In the genomic region with DNA sequence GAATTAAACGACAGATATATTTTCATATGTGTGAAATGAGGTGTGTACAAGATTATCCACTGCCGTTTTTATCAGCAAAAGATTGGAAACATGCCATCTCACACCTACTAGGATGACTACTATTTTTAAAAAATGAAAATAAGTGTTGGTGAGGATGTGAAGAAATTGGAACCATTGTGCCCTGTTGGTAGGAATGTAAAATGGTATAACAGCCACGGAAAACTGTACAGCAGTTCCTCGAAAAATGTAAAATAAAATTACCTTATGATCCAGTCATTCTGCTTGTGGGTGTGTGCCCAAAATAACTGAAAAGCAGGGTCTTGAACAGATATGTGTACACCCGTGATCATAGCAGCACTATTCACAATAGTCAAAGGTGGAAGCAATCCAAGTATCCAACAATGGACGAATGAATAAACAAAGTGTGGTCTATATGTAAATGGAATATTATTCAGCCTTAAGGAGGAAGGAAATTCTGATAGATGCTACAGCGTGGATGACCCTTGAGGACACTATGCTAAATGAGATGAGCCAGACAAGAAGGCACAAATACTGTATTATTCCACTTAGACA, we compare ENCODE assay signal across 29 cellular contexts. TPM values are rescaled to one million over a fixed set of nuclear protein-coding genes. Genes with fewer than 3 reads are reported as not detected.
DNase-seq lines count a peak whose midpoint lies in the region; ATAC-seq and TF ChIP-seq lines count a peak whose summit lies in the region.
"Had no signal": no experiment of that assay in that cellular context is flagged by ENCODE, and none has a peak within 500 bp of the region (broad histone marks: within the 10 kb centered on the region; RNA-seq: fewer than 3 reads in every experiment).

No MANE protein-coding gene starts in this region.

- intact Hi-C loops in tibial artery (cut with DNase I; ENCODE audit: low total_unique reads) (no loop called here), natural killer cell (cut with micrococcal nuclease) (loop anchor here (10.0 kb wide), 1 partner anchor 607 kb away; no protein-coding TSS in a partner anchor)

- DNase-seq in SK-N-SH (no peak), caudate nucleus (lab: John Stamatoyannopoulos, UW) (no peak), inferior parietal cortex (ENCODE audit: extremely low spot score) (peak; percentile 63), tibial artery (no peak), ecto neural progenitor cell (ENCODE audit: low spot score) (no peak), natural killer cell (no peak), HEK293T (ENCODE audit: extremely low spot score) (no peak)
- DNase-seq: activated CD4-positive, alpha-beta T cell treated with anti-CD3 and anti-CD28 coated beads for 36 hours; activated naive CD4-positive, alpha-beta T cell treated with Interleukin-2 at 50 U/mL for 16 hours; activated T-cell treated with anti-CD3 and anti-CD28 coated beads, Interleukin-2, amount 50 U/mL, for 4 hours; COR-L47; effector memory CD8-positive, alpha-beta T cell; esophagus squamous epithelium; GM23248; NCI-H1105 treated with DMSO at 0.1 percent for 48 hours; NCI-H2081; NCI-H446; posterior cingulate gyrus; SHP77 treated with DMSO at 0.1 percent for 48 hours; T-helper 1 cell had no signal

- peaks cover 13% of the 10 kb centered on the region for H3F3A ChIP-seq in SK-N-SH (replicated peaks; ENCODE audit: insufficient read depth)

- TF ChIP-seq EP300 in SK-N-SH (IDR thresholded peaks at IDR 0.05; ENCODE audit: borderline replicate concordance in 1 of 2, low read depth in 1 of 2, low read length in 1 of 2): no peak

- H3K9ac ChIP-seq in SK-N-SH: no peak overlapping the region
- H3K9ac ChIP-seq: GM23248 had no signal

- H2AFZ ChIP-seq in SK-N-SH (ENCODE audit: low read depth): no peak overlapping the region
- H2AFZ ChIP-seq: GM23248 had no signal

- H3K4me3 ChIP-seq in SK-N-SH (ENCODE audit: low read depth in 2 of 2, low read length in 1 of 2): no peak overlapping the region
- no peak overlapping the region for H3K4me3 ChIP-seq in tibial artery
- H3K4me3 ChIP-seq: esophagus squamous epithelium, GM23248, thoracic aorta had no signal

- ATAC-seq in SK-N-SH treated with all-trans-retinoic acid at 6 μM for 48 hours (no peak), natural killer cell (no peak)
- ATAC-seq: activated CD4-positive, alpha-beta T cell treated with anti-CD3 and anti-CD28 coated beads for 36 hours; activated T-cell treated with anti-CD3 and anti-CD28 coated beads, Interleukin-2, amount 50 U/mL, for 4 hours; effector memory CD8-positive, alpha-beta T cell; left lobe of liver; natural killer cell treated with Interleukin-12 subunit alpha and Interleukin-12 subunit beta and Interleukin-15 and Interleukin-18, amount 100 ng/mL, for 72 hours had no signal

- no peaks in the 10 kb centered on the region for H3K79me2 ChIP-seq in SK-N-SH (ENCODE audit: insufficient read depth)

- H3K36me3 ChIP-seq in SK-N-SH (replicated peaks in 1 of 2; ENCODE audit: control insufficient read depth in 1 of 2, insufficient read depth in 2 of 2, low read length in 1 of 2): no peaks in the 10 kb centered on the region
- no peaks in the 10 kb centered on the region for H3K36me3 ChIP-seq in tibial artery
- H3K36me3 ChIP-seq: esophagus squamous epithelium, thoracic aorta had no signal

- peaks cover 6 to 25% of the 10 kb centered on the region in 2 donors for H3K27me3 Mint-ChIP-seq in natural killer cell (ENCODE audit: low read depth in 2 of 2)
- H3K27me3 Mint-ChIP-seq: activated CD4-positive, alpha-beta T cell treated with anti-CD3 and anti-CD28 coated beads for 36 hours had no signal

- H3K4me1 ChIP-seq in SK-N-SH (ENCODE audit: control insufficient read depth in 1 of 2, insufficient read depth in 2 of 2, low read depth in 1 of 2, low read length in 1 of 2) (peaks cover 7 to 11% of the 10 kb centered on the region in 2 experiments; a peak in 3 of 4 replicates), tibial artery (peaks cover 0 to 46% (median 35%) of the 10 kb centered on the region in 4 donors)

- TF ChIP-seq CTCF in SK-N-SH (IDR thresholded peaks at IDR 0.05): peak; percentile 35; the same call in 1 of the 2 replicates
- TF ChIP-seq CTCF in tibial artery (IDR thresholded peaks at IDR 0.05): peak in 1 of 2 experiments; percentile 31
- TF ChIP-seq CTCF in natural killer cell (IDR thresholded peaks at IDR 0.05): no peak

- H3K27ac ChIP-seq in SK-N-SH (ENCODE audit: low read depth in 2 of 2, low read length in 1 of 2) (no peak overlapping the region), caudate nucleus (ENCODE audit: low read depth, low read length) (peak overlapping the region; percentile 29), tibial artery (peak overlapping the region; percentile 18 to 93)
- H3K27ac ChIP-seq: 22Rv1, esophagus squamous epithelium, GM23248, thoracic aorta had no signal

- H3K4me1 Mint-ChIP-seq in natural killer cell: peaks cover 6 to 10% of the 10 kb centered on the region in 2 donors

- H4K20me1 ChIP-seq in SK-N-SH (ENCODE audit: insufficient read depth): no peaks in the 10 kb centered on the region

- CTCF ChIA-PET in SK-N-SH (lab: Yijun Ruan, JAX) (interaction anchor here (1.2 to 7.0 kb wide), 2 partner anchors 33 to 179 kb away, joined by 6 to 79 read pairs; no protein-coding TSS in a partner anchor), HEK293T (lab: Yijun Ruan, JAX) (no interaction called here)

- H3K4me2 ChIP-seq in SK-N-SH: no peak overlapping the region

- H3K4me3 Mint-ChIP-seq in natural killer cell: no peak overlapping the region
- H3K4me3 Mint-ChIP-seq: activated CD4-positive, alpha-beta T cell treated with anti-CD3 and anti-CD28 coated beads for 36 hours; activated T-cell treated with anti-CD3 and anti-CD28 coated beads, Interleukin-2, amount 50 U/mL, for 4 hours; central memory CD8-positive, alpha-beta T cell; effector memory CD8-positive, alpha-beta T cell; mesothelial cell of epicardium; natural killer cell treated with Interleukin-12 subunit alpha and Interleukin-12 subunit beta and Interleukin-15 and Interleukin-18, amount 100 ng/mL, for 72 hours had no signal

- WGBS in SK-N-SH (ENCODE audit: low lambda C conversion rate): 67% methylated on average over 7 of the region's 7 CpGs

- TF ChIP-seq RAD21 in SK-N-SH (IDR thresholded peaks at IDR 0.05; ENCODE audit: low read length): no peak

- H3K9me3 ChIP-seq in SK-N-SH (no peaks in the 10 kb centered on the region), tibial artery (no peaks in the 10 kb centered on the region)
- H3K9me3 ChIP-seq: esophagus squamous epithelium, thoracic aorta had no signal

- no peaks in the 10 kb centered on the region for H3K9me3 Mint-ChIP-seq in natural killer cell
- H3K9me3 Mint-ChIP-seq: activated T-cell treated with anti-CD3 and anti-CD28 coated beads, Interleukin-2, amount 50 U/mL, for 4 hours; central memory CD8-positive, alpha-beta T cell; effector memory CD8-positive, alpha-beta T cell; natural killer cell treated with Interleukin-12 subunit alpha and Interleukin-12 subunit beta and Interleukin-15 and Interleukin-18, amount 100 ng/mL, for 72 hours had no signal

- POLR2A ChIA-PET in SK-N-SH (lab: Yijun Ruan, JAX): interaction anchor here (0.7 kb wide), 1 partner anchor 235 kb away, joined by 3 read pairs; no protein-coding TSS in a partner anchor
- POLR2A ChIA-PET in HEK293T (lab: Yijun Ruan, JAX): no interaction called here

- no peak overlapping the region for H3K27ac Mint-ChIP-seq in natural killer cell
- H3K27ac Mint-ChIP-seq: activated CD4-positive, alpha-beta T cell treated with anti-CD3 and anti-CD28 coated beads for 36 hours; effector memory CD8-positive, alpha-beta T cell; mesothelial cell of epicardium; natural killer cell treated with Interleukin-12 subunit alpha and Interleukin-12 subunit beta and Interleukin-15 and Interleukin-18, amount 100 ng/mL, for 72 hours had no signal

- no peaks in the 10 kb centered on the region for H3K9me2 ChIP-seq in SK-N-SH

- H3K27me3 ChIP-seq in SK-N-SH (ENCODE audit: insufficient read depth): no peaks in the 10 kb centered on the region
- no peaks in the 10 kb centered on the region for H3K27me3 ChIP-seq in tibial artery
- H3K27me3 ChIP-seq: esophagus squamous epithelium had no signal

- no peaks in the 10 kb centered on the region for H3K36me3 Mint-ChIP-seq in natural killer cell
- H3K36me3 Mint-ChIP-seq: mesothelial cell of epicardium; natural killer cell treated with Interleukin-12 subunit alpha and Interleukin-12 subunit beta and Interleukin-15 and Interleukin-18, amount 100 ng/mL, for 72 hours had no signal

TF ChIP-seq in SK-N-SH, 30 proteins besides CTCF, POLR2A, EP300 and RAD21 (continues in another document):
- no peak for TF ChIP-seq FOSL2 (IDR thresholded peaks at IDR 0.05; ENCODE audit: borderline replicate concordance, low read depth)
- TF ChIP-seq FOXJ3 (CRISPR knock-in tag; IDR thresholded peaks at IDR 0.05): no peak
- TF ChIP-seq MXI1 (IDR thresholded peaks at IDR 0.05; ENCODE audit: low read depth, low read length): no peak
- no peak for TF ChIP-seq RCOR1 (IDR thresholded peaks at IDR 0.05; ENCODE audit: low read length)
- TF ChIP-seq MEF2A (IDR thresholded peaks at IDR 0.05; ENCODE audit: borderline replicate concordance, low read depth): no peak

TF ChIP-seq in SK-N-SH treated with all-trans-retinoic acid at 6 μM for 48 hours, 23 proteins besides CTCF, POLR2A, EP300 and RAD21 (continues in another document):
- TF ChIP-seq SNAI2 (CRISPR knock-in tag; IDR thresholded peaks at IDR 0.05) (no peak), TOX (CRISPR knock-in tag; IDR thresholded peaks at IDR 0.05; ENCODE audit: borderline replicate concordance) (no peak), ZFP3 (CRISPR knock-in tag; IDR thresholded peaks at IDR 0.05) (no peak), ZNF8 (CRISPR knock-in tag; IDR thresholded peaks at IDR 0.05) (no peak), ESRRG (CRISPR knock-in tag; IDR thresholded peaks at IDR 0.05) (no peak), CSDC2 (CRISPR knock-in tag; IDR thresholded peaks at IDR 0.05) (no peak)

TF ChIP-seq in HEK293T, 16 proteins besides CTCF, POLR2A, EP300 and RAD21 (continues in another document):
- no peak for TF ChIP-seq LEF1 (IDR thresholded peaks at IDR 0.05; ENCODE audit: borderline replicate concordance)
- TF ChIP-seq BHLHE40 (IDR thresholded peaks at IDR 0.05; ENCODE audit: borderline replicate concordance): no peak
- no peak for TF ChIP-seq L3MBTL2 (conservative IDR thresholded peaks at IDR 0.05)
- no peak for TF ChIP-seq FOXA1 (IDR thresholded peaks at IDR 0.05)
- TF ChIP-seq ELF4 (IDR thresholded peaks at IDR 0.05): no peak
- TF ChIP-seq FOXM1 (IDR thresholded peaks at IDR 0.05; ENCODE audit: borderline replicate concordance): no peak

RNA-seq across cellular contexts. Expression of a gene that starts 27.0 kb away (rescaled TPM):
- polyA plus RNA-seq in SK-N-SH (2012; rRNA removed): 0.05 TPM in 2 replicates
- polyA plus RNA-seq in SK-N-SH (2012; cell fraction: cytosol; rRNA removed): 0.08 and 0.17 TPM in 2 replicates
- 0.20 and 0.25 TPM in 2 replicates for polyA plus RNA-seq in SK-N-SH (2012; cell fraction: nucleus; rRNA removed)
- not detected for total RNA-seq in natural killer cell
- total RNA-seq: activated CD4-positive, alpha-beta T cell treated with anti-CD3 and anti-CD28 coated beads for 36 hours; activated CD8-positive, alpha-beta memory T cell treated with anti-CD3 and anti-CD28 coated beads for 36 hours; mesothelial cell of epicardium; natural killer cell treated with Interleukin-12 subunit alpha and Interleukin-12 subunit beta and Interleukin-15 and Interleukin-18, amount 100 ng/mL, for 72 hours; OCI-LY7 had no signal

RNA-seq across cellular contexts. Expression of a gene that starts 36.6 kb away (rescaled TPM):
- polyA plus RNA-seq in SK-N-SH (2012; rRNA removed): 25.7 and 28.3 TPM in 2 replicates
- 14.9 and 20.7 TPM in 2 replicates for polyA plus RNA-seq in SK-N-SH (2012; cell fraction: cytosol; rRNA removed)
- 50.4 and 63.8 TPM in 2 replicates for polyA plus RNA-seq in SK-N-SH (2012; cell fraction: nucleus; rRNA removed)
- total RNA-seq in natural killer cell: 10 to 100 TPM; 71.7 to 94.2 (median 73.9) TPM

RNA-seq across cellular contexts. Expression of a gene that starts 57.5 kb away (rescaled TPM):
- 0.02 and 0.10 TPM in 2 replicates for polyA plus RNA-seq in SK-N-SH (2012; rRNA removed)
- 0.01 TPM in 2 replicates for polyA plus RNA-seq in SK-N-SH (2012; cell fraction: cytosol; rRNA removed)
- 0.05 and 0.08 TPM in 2 replicates for polyA plus RNA-seq in SK-N-SH (2012; cell fraction: nucleus; rRNA removed)
- total RNA-seq in natural killer cell: not detected
- total RNA-seq: OCI-LY7 had no signal

Comparison
In these comparisons a context has a peak if more than half of its experiments do, and no peak if none do; other contexts are left out.
1. H3K27ac ChIP-seq: peak in caudate nucleus (single experiment) and tibial artery (2 of 2); none in SK-N-SH (0 of 2).